28 cellular contexts compared by ENCODE assay signal in the genomic region with DNA sequence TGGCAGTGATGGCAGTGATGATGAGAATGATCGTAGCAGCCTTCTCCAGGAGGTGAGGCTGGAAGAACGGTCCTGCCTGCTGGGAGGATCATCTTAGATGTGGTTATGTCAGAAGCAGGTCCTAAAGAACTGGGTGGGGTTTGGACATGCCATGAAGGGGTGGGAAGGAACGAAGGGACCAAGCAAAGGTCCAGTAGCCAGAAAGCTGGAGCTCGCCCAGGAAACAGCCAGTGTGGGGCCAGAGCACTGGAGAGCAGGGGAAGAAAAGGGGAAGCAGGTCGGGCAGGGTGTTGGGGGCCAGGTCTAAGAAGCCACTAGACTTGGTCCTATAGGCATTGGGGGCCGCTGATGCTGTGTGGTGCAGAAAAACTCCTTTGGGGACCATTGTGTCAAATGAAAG.
DNase-seq lines count a peak whose midpoint lies in the region; ATAC-seq and TF ChIP-seq lines count a peak whose summit lies in the region.
"Had no signal": no experiment of that assay in that cellular context is flagged by ENCODE, and none has a peak within 500 bp of the region (broad histone marks: within the 10 kb centered on the region; RNA-seq: fewer than 3 reads in every experiment).

No MANE protein-coding gene starts in this region.

- DNase-seq in Peyer's patch (no peak), glutamatergic neuron (no peak), naive B cell (no peak), thyroid gland (no peak), NCI-H1105 (lab: John Stamatoyannopoulos, UW) (no peak), NCI-H1694 (lab: John Stamatoyannopoulos, UW) (no peak)
- DNase-seq: activated CD4-positive, alpha-beta T cell treated with anti-CD3 and anti-CD28 coated beads, Interleukin-2, amount 50 U/mL, for 48 hours; activated CD4-positive, CD25-positive, alpha-beta regulatory T cell treated with anti-CD3 and anti-CD28 coated beads, Interleukin-2, amount 50 U/mL, for 72 hours; activated naive CD4-positive, alpha-beta T cell treated with anti-CD3 and anti-CD28 coated beads, Interleukin-2, amount 10 ng/mL, durations not matched to agents 7 days and 5 days; brain microvascular endothelial cell; Calu3; DND-41; esophagus squamous epithelium; foreskin melanocyte; mammary epithelial cell; NCI-H1048; NCI-H187; NCI-H2171 treated with DMSO at 0.1 percent for 48 hours; NCI-H510A treated with DMSO at 0.1 percent for 48 hours; sigmoid colon; stimulated activated CD4-positive, alpha-beta T cell treated with anti-CD3 and anti-CD28 coated beads, Interleukin-4, amount 100 ng/mL, for 1 hour; T-helper 17 cell had no signal

- H3K27ac ChIP-seq in Peyer's patch (peak overlapping the region in 3 of 4 donors; percentile 10 to 53 (median 53)), thyroid gland (peak overlapping the region; percentile 22 to 95 (median 95))
- H3K27ac ChIP-seq: brain microvascular endothelial cell, C4-2B, SK-N-MC had no signal

- intact Hi-C loops in thyroid gland (cut with DNase I): loop anchor here (2.0 kb wide), 1 partner anchor 208 kb away; a partner anchor contains a TSS

- ATAC-seq in naive B cell (ENCODE audit: low read depth in 2 of 2) (no peak), GM19463 (IDR thresholded peaks at IDR 0.05; ENCODE audit: unreplicated experiment) (no peak)
- ATAC-seq: GM23338, T-helper 17 cell had no signal

- H3K4me1 ChIP-seq in Peyer's patch: peaks cover 0 to 17% (median 0%) of the 10 kb centered on the region in 4 donors
- peaks cover 48 to 52% of the 10 kb centered on the region in 2 donors for H3K4me1 ChIP-seq in thyroid gland

- H3K27me3 ChIP-seq in Peyer's patch (no peaks in the 10 kb centered on the region), thyroid gland (no peaks in the 10 kb centered on the region)
- H3K27me3 ChIP-seq: brain microvascular endothelial cell, esophagus squamous epithelium, hepatocyte, sigmoid colon had no signal

- H3K4me3 ChIP-seq in Peyer's patch: no peak overlapping the region
- no peak overlapping the region for H3K4me3 ChIP-seq in thyroid gland (replicated peaks in 1 of 3)
- H3K4me3 ChIP-seq: esophagus squamous epithelium, GM23338, hepatocyte, sigmoid colon, SK-N-MC had no signal

- H3K27ac Mint-ChIP-seq in glutamatergic neuron (ENCODE audit: unreplicated experiment) (peak overlapping the region; percentile 34), naive B cell (peak overlapping the region in 5 of 6 donors; percentile 21 to 94 (median 65))
- H3K27ac Mint-ChIP-seq: activated naive CD4-positive, alpha-beta T cell treated with anti-CD3 and anti-CD28 coated beads, Interleukin-2, amount 10 ng/mL, durations not matched to agents 7 days and 5 days; GM23338; T-helper 17 cell had no signal

- H3K9me3 ChIP-seq in Peyer's patch (no peaks in the 10 kb centered on the region), thyroid gland (no peaks in the 10 kb centered on the region)
- H3K9me3 ChIP-seq: esophagus squamous epithelium, sigmoid colon had no signal

- peaks cover 35% of the 10 kb centered on the region for H3K4me1 Mint-ChIP-seq in glutamatergic neuron (ENCODE audit: low read depth, unreplicated experiment)
- H3K4me1 Mint-ChIP-seq in naive B cell: peaks cover 17 to 39% (median 20%) of the 10 kb centered on the region in 3 donors
- H3K4me1 Mint-ChIP-seq: activated naive CD4-positive, alpha-beta T cell treated with anti-CD3 and anti-CD28 coated beads, Interleukin-2, amount 10 ng/mL, durations not matched to agents 7 days and 5 days had no signal

- peaks cover 4% of the 10 kb centered on the region for H3K36me3 Mint-ChIP-seq in glutamatergic neuron (ENCODE audit: unreplicated experiment)
- peaks cover 0 to 7% of the 10 kb centered on the region in 2 donors for H3K36me3 Mint-ChIP-seq in naive B cell

- peaks cover 19% of the 10 kb centered on the region for H3K27me3 Mint-ChIP-seq in glutamatergic neuron (ENCODE audit: unreplicated experiment)
- H3K27me3 Mint-ChIP-seq in naive B cell: no peaks in the 10 kb centered on the region
- H3K27me3 Mint-ChIP-seq: activated naive CD4-positive, alpha-beta T cell treated with anti-CD3 and anti-CD28 coated beads, Interleukin-2, amount 10 ng/mL, durations not matched to agents 7 days and 5 days; progenitor cell of endocrine pancreas; T-helper 17 cell had no signal

- H3K36me3 ChIP-seq in Peyer's patch: no peaks in the 10 kb centered on the region
- H3K36me3 ChIP-seq in thyroid gland: no peaks in the 10 kb centered on the region
- H3K36me3 ChIP-seq: brain microvascular endothelial cell, esophagus squamous epithelium, sigmoid colon had no signal

- no peak overlapping the region for H3K4me3 Mint-ChIP-seq in glutamatergic neuron (ENCODE audit: unreplicated experiment)
- H3K4me3 Mint-ChIP-seq in naive B cell: no peak overlapping the region
- H3K4me3 Mint-ChIP-seq: activated naive CD4-positive, alpha-beta T cell treated with anti-CD3 and anti-CD28 coated beads, Interleukin-2, amount 10 ng/mL, durations not matched to agents 7 days and 5 days; GM23338; T-helper 17 cell had no signal

- 83 to 86% methylated on average over 6 of the region's 6 CpGs for WGBS in thyroid gland, 2 donors

- peaks cover 27% of the 10 kb centered on the region for H3K9me3 Mint-ChIP-seq in glutamatergic neuron (ENCODE audit: unreplicated experiment)
- no peaks in the 10 kb centered on the region for H3K9me3 Mint-ChIP-seq in naive B cell
- H3K9me3 Mint-ChIP-seq: activated naive CD4-positive, alpha-beta T cell treated with anti-CD3 and anti-CD28 coated beads, Interleukin-2, amount 10 ng/mL, durations not matched to agents 7 days and 5 days; GM23338 had no signal

- TF ChIP-seq POLR2A in Peyer's patch (IDR thresholded peaks at IDR 0.05) (no peak), thyroid gland (IDR thresholded peaks at IDR 0.05) (no peak)

- TF ChIP-seq CTCF in Peyer's patch (IDR thresholded peaks at IDR 0.05) (no peak), glutamatergic neuron (IDR thresholded peaks at IDR 0.05; ENCODE audit: partially characterized antibody, unreplicated experiment) (no peak), thyroid gland (IDR thresholded peaks at IDR 0.05) (no peak)
